ENCODE assay signal across 8 cellular contexts in genomic region chr4:169620846-169621228, GRCh38. TPM values are rescaled to one million over a fixed set of nuclear protein-coding genes. Genes with fewer than 3 reads are reported as not detected.
A peak's percentile ranks its signal among the peaks of the same experiment; 100 is the strongest.
DNase-seq lines count a peak whose midpoint lies in the region; ATAC-seq and TF ChIP-seq lines count a peak whose summit lies in the region.

No MANE protein-coding gene starts in this region.

- in situ Hi-C loops in mammary epithelial cell (cut with MboI; ENCODE audit: low sequenced_read_pairs in 2 of 2), result loop anchor here (25.0 kb wide), 1 partner anchor 416 kb away; the partner anchor contains the start of gene MFAP3L (in 2 of the 2)

- H3K4me1 ChIP-seq in PC-3 (ENCODE audit: insufficient read depth, low read length), result peaks cover 19% of the 10 kb centered on the region
- H3K4me1 ChIP-seq in mammary epithelial cell (ENCODE audit: insufficient read depth, low read length), result peaks cover 13% of the 10 kb centered on the region

- H3F3A ChIP-seq in PC-3 (ENCODE audit: low read length, unreplicated experiment), result no peaks in the 10 kb centered on the region

- BruUV-seq in PC-3 (replicated peaks; lab: Mats Ljungman, UMichigan), result TSS peak; percentile 86
- TSS peak; percentile 74 for BruUV-seq in mammary epithelial cell (replicated peaks; lab: Mats Ljungman, UMichigan)

- intact Hi-C loops in PC-3 (cut with micrococcal nuclease), result loop anchor here (1.0 to 10.0 kb wide), 4 partner anchors 14 to 174 kb away; no protein-coding TSS in a partner anchor
- intact Hi-C loops in mammary epithelial cell (cut with micrococcal nuclease), result loop anchor here (1.0 kb wide), 3 partner anchors 9 to 170 kb away; partner anchors contain the start of gene NEK1
- intact Hi-C loops in sciatic nerve (cut with DNase I), result no loop called here

- H3K36me3 ChIP-seq in PC-3 (ENCODE audit: low read depth, low read length) (no peaks in the 10 kb centered on the region), mammary epithelial cell (ENCODE audit: insufficient read depth, low read length) (no peaks in the 10 kb centered on the region)

- dilution Hi-C loops in mammary epithelial cell (cut with HindIII; ENCODE audit: low sequenced_read_pairs), result no loop called here

- no peaks in the 10 kb centered on the region for H3K9me2 ChIP-seq in PC-3 (replicated peaks; ENCODE audit: low read length)

- H3K9ac ChIP-seq in PC-3 (ENCODE audit: low read length), result peak overlapping the region; percentile 92
- peak overlapping the region; percentile 97 for H3K9ac ChIP-seq in mammary epithelial cell (ENCODE audit: insufficient read depth, low read length)

- POLR2A ChIA-PET in PC-3 (lab: Charles Lee; ENCODE audit: unreplicated experiment), result no interaction called here

- H3K27me3 ChIP-seq in PC-3 (ENCODE audit: low read length) (no peaks in the 10 kb centered on the region), mammary epithelial cell (ENCODE audit: insufficient read depth, low read length) (no peaks in the 10 kb centered on the region)

- H3K4me3 ChIP-seq in GM12875 (ENCODE audit: low read depth, low read length) (peak overlapping the region; percentile 55), PC-3 (ENCODE audit: low read length) (peak overlapping the region; percentile 92), mammary epithelial cell (replicated peaks in 1 of 3; ENCODE audit: insufficient read depth in 1 of 3, low read depth in 2 of 3, low read length in 3 of 3) (peak overlapping the region; percentile 77 to 98 (median 83))

- no peaks in the 10 kb centered on the region for H3K9me3 ChIP-seq in PC-3 (ENCODE audit: low read length)
- H3K9me3 ChIP-seq in mammary epithelial cell (replicated peaks; ENCODE audit: insufficient read depth, low read length), result no peaks in the 10 kb centered on the region

- DNase-seq in PC-3 (peak; percentile 10), mammary epithelial cell (peak; percentile 48), left lobe of liver (ENCODE audit: low spot score) (peak; percentile 51), sciatic nerve (ENCODE audit: low spot score) (no peak), superior temporal gyrus (ENCODE audit: extremely low spot score) (no peak)

- H2AFZ ChIP-seq in PC-3 (ENCODE audit: low read length) (peak overlapping the region; percentile 71), mammary epithelial cell (ENCODE audit: low read depth, low read length) (peak overlapping the region; percentile 87)

- peak overlapping the region; percentile 83 for H3K27ac ChIP-seq in PC-3 (ENCODE audit: low read length)
- peak overlapping the region; percentile 99 for H3K27ac ChIP-seq in mammary epithelial cell (ENCODE audit: insufficient read depth, low read depth, low read length)
- peak overlapping the region; percentile 90 for H3K27ac ChIP-seq in temporal lobe (ENCODE audit: low read depth, low read length)

- ATAC-seq in PC-3 (no peak), left lobe of liver (peak; percentile 13), HG03159 (IDR thresholded peaks at IDR 0.05; ENCODE audit: unreplicated experiment) (no peak), sciatic nerve (no peak)

- H4K20me1 ChIP-seq in PC-3 (ENCODE audit: low read length) (no peaks in the 10 kb centered on the region), mammary epithelial cell (ENCODE audit: insufficient read depth, low read length) (no peaks in the 10 kb centered on the region)

- TF ChIP-seq CTCF in GM12875 (IDR thresholded peaks at IDR 0.05; ENCODE audit: borderline replicate concordance, insufficient read depth, low read depth, low read length) (no peak), PC-3 (conservative IDR thresholded peaks at IDR 0.05; ENCODE audit: low read depth, low read length) (no peak), mammary epithelial cell (conservative IDR thresholded peaks at IDR 0.05 in 1 of 2, IDR thresholded peaks at IDR 0.05 in 1 of 2; ENCODE audit: extremely low read depth in 1 of 2, insufficient read depth in 1 of 2, low read depth in 1 of 2, low read length in 2 of 2) (no peak)

- CTCF ChIA-PET in PC-3 (lab: Charles Lee), result no interaction called here
- CTCF ChIA-PET in mammary epithelial cell (lab: Charles Lee; ENCODE audit: low non-redundant PET), result no interaction called here

- 2% methylated on average over 14 of the region's 15 CpGs for WGBS in mammary epithelial cell (ENCODE audit: low coverage, missing lambda C conversion rate)

- H3K79me2 ChIP-seq in PC-3 (ENCODE audit: low read length), result peaks cover 54% of the 10 kb centered on the region
- H3K79me2 ChIP-seq in mammary epithelial cell (ENCODE audit: insufficient read depth, low read length), result peaks cover 51% of the 10 kb centered on the region

- peak overlapping the region; percentile 89 for H3K4me2 ChIP-seq in PC-3 (ENCODE audit: low read length)
- peak overlapping the region; percentile 98 for H3K4me2 ChIP-seq in mammary epithelial cell (ENCODE audit: insufficient read depth, low read depth, low read length)

RNA-seq across cellular contexts. Expression of gene CLCN3, which starts 0.5 kb away (rescaled TPM):
- total RNA-seq in PC-3 (2014; rRNA removed) (13.2 and 16.9 TPM in 2 replicates), mammary epithelial cell (10 to 100 TPM; 29.4 to 30.2 TPM), left lobe of liver (21.7 TPM), temporal lobe (94.7 TPM), sciatic nerve (52.6 TPM)
- 13.0 TPM for polyA plus RNA-seq in mammary epithelial cell
- polyA minus RNA-seq in mammary epithelial cell, result 28.2 TPM

RNA-seq across cellular contexts. Expression of gene NEK1, which starts 8.5 kb away (rescaled TPM):
- 3.6 and 4.3 TPM in 2 replicates for total RNA-seq in PC-3 (2014; rRNA removed)
- total RNA-seq in mammary epithelial cell, result 10 to 100 TPM; 14.7 to 20.7 TPM
- polyA plus RNA-seq in mammary epithelial cell, result 4.7 TPM
- polyA minus RNA-seq in mammary epithelial cell, result 3.6 TPM
- 5.1 TPM for total RNA-seq in left lobe of liver
- total RNA-seq in temporal lobe, result 24.8 TPM
- 128 TPM for total RNA-seq in sciatic nerve

Comparison
In these comparisons a context has a peak if more than half of its experiments do, and no peak if none do; other contexts are left out.
1. DNase-seq: peak in PC-3 (single experiment), mammary epithelial cell (single experiment) and left lobe of liver (single experiment); none in sciatic nerve (single experiment) and superior temporal gyrus (single experiment).
2. Peak in every context shown above with its lines, with median percentiles within 50 percentile points of each other: H3K4me3 ChIP-seq and H3K27ac ChIP-seq.